ENCODE assay signal across 19 cellular contexts in genomic region chrX:120287513-120288112, GRCh38. TPM values are rescaled to one million over a fixed set of nuclear protein-coding genes. Genes with fewer than 3 reads are reported as not detected.
DNase-seq lines count a peak whose midpoint lies in the region; ATAC-seq and TF ChIP-seq lines count a peak whose summit lies in the region.
"Had no signal": no experiment of that assay in that cellular context is flagged by ENCODE, and none has a peak within 500 bp of the region (broad histone marks: within the 10 kb centered on the region; RNA-seq: fewer than 3 reads in every experiment).

No MANE protein-coding gene starts in this region.

- no peak overlapping the region for H3K27ac ChIP-seq in uterus
- H3K27ac ChIP-seq: heart right ventricle, neural progenitor cell had no signal

- peak overlapping the region in 6 of 7 donors; percentile 59 to 85 (median 75) for H3K27ac Mint-ChIP-seq in CD14-positive monocyte
- no peak overlapping the region for H3K27ac Mint-ChIP-seq in chondrocyte (ENCODE audit: unreplicated experiment)
- H3K27ac Mint-ChIP-seq: activated CD4-positive, alpha-beta T cell treated with anti-CD3 and anti-CD28 coated beads, Interleukin-2, amount 10 ng/mL, durations not matched to agents 24 days and 14 days; neural progenitor cell had no signal

- no peaks in the 10 kb centered on the region for H3K27me3 ChIP-seq in uterus
- H3K27me3 ChIP-seq: heart right ventricle, neural progenitor cell had no signal

- no peak overlapping the region for H3K4me3 Mint-ChIP-seq in CD14-positive monocyte
- no peak overlapping the region for H3K4me3 Mint-ChIP-seq in chondrocyte (ENCODE audit: unreplicated experiment)
- H3K4me3 Mint-ChIP-seq: activated CD4-positive, alpha-beta T cell treated with anti-CD3 and anti-CD28 coated beads, Interleukin-2, amount 10 ng/mL, durations not matched to agents 24 days and 14 days; neural progenitor cell had no signal

- intact Hi-C loops in CD14-positive monocyte (cut with micrococcal nuclease) (no loop called here), uterus (cut with DNase I; ENCODE audit: low total_unique reads) (no loop called here)

- DNase-seq in CD14-positive monocyte (ENCODE audit: low spot score) (no peak), DMS153 treated with DMSO at 0.1 percent for 48 hours (lab: John Stamatoyannopoulos, UW; ENCODE audit: unreplicated experiment) (no peak), chondrocyte (ENCODE audit: low spot score) (no peak), uterus (no peak)
- DNase-seq in activated CD4-positive, alpha-beta T cell treated with anti-CD3 and anti-CD28 coated beads, Interleukin-2, amount 50 U/mL, for 1 hour: no peak
- DNase-seq: activated CD4-positive, alpha-beta T cell treated with anti-CD3 and anti-CD28 coated beads, Interleukin-2, amount 10 ng/mL, durations not matched to agents 24 days and 14 days; activated gamma-delta T cell; DMS153; heart right ventricle; left ventricle myocardium superior; NCI-H187; small intestine; T-helper 1 cell; trophoblast cell had no signal

- H3K9me3 Mint-ChIP-seq in CD14-positive monocyte: peaks cover 0 to 5% (median 0%) of the 10 kb centered on the region in 7 donors
- peaks cover 18% of the 10 kb centered on the region for H3K9me3 Mint-ChIP-seq in chondrocyte (ENCODE audit: low read depth)
- H3K9me3 Mint-ChIP-seq: activated CD4-positive, alpha-beta T cell treated with anti-CD3 and anti-CD28 coated beads, Interleukin-2, amount 10 ng/mL, durations not matched to agents 24 days and 14 days; neural progenitor cell had no signal

- no peak overlapping the region for H3K4me3 ChIP-seq in uterus
- H3K4me3 ChIP-seq: heart right ventricle, neural progenitor cell had no signal

- H3K9me3 ChIP-seq in uterus: no peaks in the 10 kb centered on the region
- H3K9me3 ChIP-seq: heart right ventricle had no signal

- H3K27me3 Mint-ChIP-seq in CD14-positive monocyte (ENCODE audit: low read depth in 3 of 3) (peaks cover 0 to 6% (median 2%) of the 10 kb centered on the region in 3 donors), chondrocyte (ENCODE audit: low read depth) (peaks cover 5% of the 10 kb centered on the region)

- TF ChIP-seq CTCF in CD14-positive monocyte (IDR thresholded peaks at IDR 0.05) (no peak), chondrocyte (IDR thresholded peaks at IDR 0.05) (no peak), uterus (IDR thresholded peaks at IDR 0.05) (no peak)

- peaks cover 29% of the 10 kb centered on the region for H3K4me1 Mint-ChIP-seq in CD14-positive monocyte
- no peaks in the 10 kb centered on the region for H3K4me1 Mint-ChIP-seq in chondrocyte (ENCODE audit: low read depth)
- H3K4me1 Mint-ChIP-seq: activated CD4-positive, alpha-beta T cell treated with anti-CD3 and anti-CD28 coated beads, Interleukin-2, amount 10 ng/mL, durations not matched to agents 24 days and 14 days had no signal

- no peaks in the 10 kb centered on the region for H3K4me1 ChIP-seq in uterus
- H3K4me1 ChIP-seq: neural progenitor cell had no signal

- TF ChIP-seq POLR2A in uterus (IDR thresholded peaks at IDR 0.05): no peak

- H3K36me3 Mint-ChIP-seq in CD14-positive monocyte: no peaks in the 10 kb centered on the region
- H3K36me3 Mint-ChIP-seq in chondrocyte (ENCODE audit: low read depth): peaks cover 2% of the 10 kb centered on the region
- H3K36me3 Mint-ChIP-seq: neural progenitor cell had no signal

- peak; percentile 63 for ATAC-seq in GM19324 (IDR thresholded peaks at IDR 0.05; ENCODE audit: low FRiP score, unreplicated experiment)
- ATAC-seq in HG02642 (IDR thresholded peaks at IDR 0.05; ENCODE audit: poor library complexity, unreplicated experiment): peak; percentile 79
- ATAC-seq in HG03439 (IDR thresholded peaks at IDR 0.05; ENCODE audit: unreplicated experiment): peak; percentile 67
- ATAC-seq: heart right ventricle, left ventricle myocardium superior had no signal

- H3K36me3 ChIP-seq in uterus: no peaks in the 10 kb centered on the region
- H3K36me3 ChIP-seq: heart right ventricle, neural progenitor cell had no signal

RNA-seq across cellular contexts. Expression of gene TMEM255A, which starts 23.6 kb away (rescaled TPM):
- 1 to 10 TPM in 1 of 2 donors, under 1 TPM in 1; 0.10 to 1.2 TPM for polyA plus RNA-seq in CD14-positive monocyte
- total RNA-seq in chondrocyte (0.10 to 0.15 TPM in 2 of 3 replicates, not detected in the other), uterus (1 to 10 TPM in 3 of 4 donors, under 1 TPM in 1; 0.51 to 5.7 (median 1.6) TPM)
- total RNA-seq: activated CD4-positive, alpha-beta T cell treated with anti-CD3 and anti-CD28 coated beads, Interleukin-2, amount 10 ng/mL, durations not matched to agents 24 days and 14 days; endothelial cell of umbilical vein had no signal
- polyA plus RNA-seq: endothelial cell of umbilical vein had no signal

RNA-seq across cellular contexts. Expression of gene ZBTB33, which starts 37.0 kb away (rescaled TPM):
- 10 to 100 TPM in 1 of 2 donors, 1 to 10 TPM in 1; 8.6 to 10.6 TPM for polyA plus RNA-seq in CD14-positive monocyte
- total RNA-seq in chondrocyte (10.5 to 11.8 TPM (median 11.2 TPM) in 3 replicates), uterus (10 to 100 TPM in 3 of 4 donors, 1 to 10 TPM in 1; 7.6 to 32.4 (median 12.7) TPM)
